Comparison of ENCODE assay signal across 18 cellular contexts in genomic region chr13:33275916-33276315, GRCh38. TPM values are rescaled to one million over a fixed set of nuclear protein-coding genes. Genes with fewer than 3 reads are reported as not detected.
DNase-seq lines count a peak whose midpoint lies in the region; ATAC-seq lines count a peak whose summit lies in the region.
"Had no signal": no experiment of that assay in that cellular context is flagged by ENCODE, and none has a peak within 500 bp of the region (broad histone marks: within the 10 kb centered on the region; RNA-seq: fewer than 3 reads in every experiment).

No MANE protein-coding gene starts in this region.

- no peak overlapping the region for H3K4me3 ChIP-seq in H7 (ENCODE audit: insufficient read depth, low read depth, low read length)
- H3K4me3 ChIP-seq: right lobe of liver had no signal

- no peaks in the 10 kb centered on the region for H3K36me3 ChIP-seq in H7 (replicated peaks; ENCODE audit: control insufficient read depth, insufficient read depth, low read length)
- H3K36me3 ChIP-seq: BE2C, right lobe of liver had no signal

- peak; percentile 78 for DNase-seq in GM04503 (ENCODE audit: low read depth)
- peak; percentile 60 for DNase-seq in amniotic epithelial cell (ENCODE audit: low read depth)
- DNase-seq in kidney tubule cell (ENCODE audit: low spot score) = peak; percentile 77
- peak; percentile 44 for DNase-seq in superior temporal gyrus (ENCODE audit: extremely low spot score)
- DNase-seq in OCI-M1 (lab: John Stamatoyannopoulos, UW) = no peak
- DNase-seq in H7 = no peak
- DNase-seq: activated CD8-positive, alpha-beta memory T cell treated with anti-CD3 and anti-CD28 coated beads, Interleukin-2, amount 10 ng/mL, durations not matched to agents 7 days and 5 days; activated gamma-delta T cell treated with Interleukin-2 at 50 U/mL for 16 hours; BE2C; GDM1; GOT3; immature natural killer cell; NCI-H2029; NCI-H524 treated with DMSO at 0.1 percent for 48 hours; right lobe of liver; stimulated activated CD4-positive, alpha-beta T cell treated with anti-CD3 and anti-CD28 coated beads, Interleukin-2, amount 100 ng/mL, for 24 hours; T1000 had no signal

- no peaks in the 10 kb centered on the region for H3K27me3 ChIP-seq in H7 (ENCODE audit: control insufficient read depth, insufficient read depth, low read length)
- H3K27me3 ChIP-seq: BE2C, right lobe of liver had no signal

- ATAC-seq in HG02759 (IDR thresholded peaks at IDR 0.05; ENCODE audit: unreplicated experiment) = no peak
- ATAC-seq: activated CD8-positive, alpha-beta memory T cell treated with anti-CD3 and anti-CD28 coated beads, Interleukin-2, amount 10 ng/mL, durations not matched to agents 7 days and 5 days; right lobe of liver had no signal

RNA-seq across cellular contexts. Expression of gene STARD13, which starts 9.6 kb away (rescaled TPM):
- 0.73 and 3.0 TPM in 2 replicates for total RNA-seq in H7 (2014; rRNA removed; shearing (Covaris generic))

Comparison
In these comparisons a context has a peak if more than half of its experiments do, and no peak if none do; other contexts are left out.
1. DNase-seq: peak in GM04503 (single experiment), amniotic epithelial cell (single experiment), kidney tubule cell (single experiment) and superior temporal gyrus (single experiment); none in OCI-M1 (single experiment) and H7 (single experiment).